Comparison of ENCODE assay signal across 10 cellular contexts in the genomic region with DNA sequence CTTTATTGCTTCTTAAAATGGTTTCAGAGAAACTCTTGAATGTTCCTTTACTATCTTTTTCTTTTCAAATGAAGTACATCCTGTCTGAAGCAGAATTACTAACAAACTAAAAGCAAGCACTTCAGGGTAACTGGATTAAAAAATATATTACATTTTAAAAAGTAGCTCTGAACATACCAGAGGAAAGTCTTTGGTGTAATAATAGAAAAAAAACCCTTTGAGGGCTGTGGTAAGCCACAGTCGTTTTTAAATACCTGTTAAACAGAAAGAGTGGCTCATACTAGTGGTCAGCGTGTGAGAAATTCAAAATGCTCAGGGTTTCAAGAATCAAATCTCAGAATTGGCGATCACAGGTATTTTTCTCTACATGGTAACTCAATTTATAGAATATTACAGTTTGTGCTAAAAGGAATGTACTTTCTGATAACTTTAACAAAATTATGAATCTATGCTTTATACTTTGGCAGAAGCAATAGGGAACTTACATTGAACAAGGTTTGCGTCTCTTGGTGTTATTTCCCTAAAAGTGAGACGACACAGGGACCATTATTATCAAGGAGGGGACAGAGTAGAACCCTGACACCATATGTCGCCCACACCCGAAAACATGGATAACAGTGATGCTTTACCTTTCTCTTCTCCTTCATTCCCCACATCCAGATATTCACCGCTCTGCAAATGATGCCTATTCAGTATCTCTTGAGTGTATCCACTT.
DNase-seq lines count a peak whose midpoint lies in the region; ATAC-seq and FAIRE-seq lines count a peak whose summit lies in the region.
"Had no signal": no experiment of that assay in that cellular context is flagged by ENCODE, and none has a peak within 500 bp of the region (broad histone marks: within the 10 kb centered on the region; RNA-seq: fewer than 3 reads in every experiment).

No MANE protein-coding gene starts in this region.

- intact Hi-C loops in cardiac septum (cut with DNase I): no loop called here

- H3K36me3 Mint-ChIP-seq in effector memory CD8-positive, alpha-beta T cell (ENCODE audit: insufficient read depth): no peaks in the 10 kb centered on the region

- H3K27ac Mint-ChIP-seq in effector memory CD8-positive, alpha-beta T cell: peak overlapping the region in 1 of 2 donors; percentile 61

- peak overlapping the region; percentile 31 to 70 for H3K4me3 Mint-ChIP-seq in effector memory CD8-positive, alpha-beta T cell

- ATAC-seq in GM21390 (IDR thresholded peaks at IDR 0.05; ENCODE audit: unreplicated experiment) (peak; percentile 98), HG03378 (IDR thresholded peaks at IDR 0.05; ENCODE audit: unreplicated experiment) (peak; percentile 95)
- peak; percentile 97 for ATAC-seq in effector memory CD8-positive, alpha-beta T cell (replicated peaks)

- H3K4me1 Mint-ChIP-seq in effector memory CD8-positive, alpha-beta T cell (ENCODE audit: low read depth in 2 of 2): peaks cover 16 to 25% of the 10 kb centered on the region in 2 donors

- no peaks in the 10 kb centered on the region for H3K27me3 Mint-ChIP-seq in effector memory CD8-positive, alpha-beta T cell

- peak; percentile 84 for FAIRE-seq in GM18507 (lab: Jason Lieb, UNC)

- peak; percentile 14 for DNase-seq in GM18507 (ENCODE audit: extremely low spot score, insufficient read length, low read depth)
- DNase-seq in effector memory CD8-positive, alpha-beta T cell: no peak
- DNase-seq in cardiac septum (ENCODE audit: low spot score): no peak
- no peak for DNase-seq in SIG-M5 treated with dmso at 0.1 percent for 504 hours (lab: John Stamatoyannopoulos, UW; ENCODE audit: unreplicated experiment)
- no peak for DNase-seq in mucosa of gallbladder (ENCODE audit: low spot score)
- DNase-seq in NCI-H146 (lab: John Stamatoyannopoulos, UW): no peak
- DNase-seq: erythroblast, NCI-H345 had no signal

- no peaks in the 10 kb centered on the region for H3K9me3 Mint-ChIP-seq in effector memory CD8-positive, alpha-beta T cell
